In the genomic region with DNA sequence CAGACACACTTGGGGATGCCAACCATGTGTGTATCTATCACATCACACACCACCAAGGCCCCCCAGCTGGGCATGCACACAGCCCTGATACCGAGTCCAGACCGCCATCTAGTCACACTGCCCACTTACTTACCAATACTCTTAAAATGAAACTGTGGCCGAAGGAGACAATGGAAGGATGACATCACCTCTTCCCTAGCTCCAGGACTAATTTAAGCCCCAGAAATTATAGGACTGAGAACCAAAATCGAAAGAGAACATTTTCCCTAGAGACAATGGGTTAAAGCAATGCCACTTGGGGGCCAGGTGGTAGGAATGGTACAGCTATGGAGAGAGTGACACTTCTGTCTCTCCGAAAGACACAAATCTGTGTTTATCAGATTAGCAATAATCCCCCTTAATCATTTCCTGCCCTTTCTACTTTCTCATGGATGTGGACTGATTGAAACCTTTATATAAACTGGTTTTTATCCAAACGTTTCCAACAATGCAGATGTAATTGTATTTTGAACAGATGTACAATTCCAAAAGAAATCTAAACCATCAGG, we compare ENCODE assay signal across 8 cellular contexts. TPM values are rescaled to one million over a fixed set of nuclear protein-coding genes. Genes with fewer than 3 reads are reported as not detected.
DNase-seq lines count a peak whose midpoint lies in the region; ATAC-seq and TF ChIP-seq lines count a peak whose summit lies in the region.

No MANE protein-coding gene starts in this region.

- no peak for DNase-seq in activated T-cell treated with anti-CD3 and anti-CD28 coated beads, Interleukin-2, amount 50 U/mL, for 72 hours
- DNase-seq in activated T-cell treated with anti-CD3 and anti-CD28 coated beads, Interleukin-2, amount 50 U/mL, for 48 hours = no peak
- DNase-seq in immature natural killer cell = no peak
- no peak for DNase-seq in type B pancreatic cell (ENCODE audit: extremely low spot score, unreplicated experiment)
- no peak for DNase-seq in AG08396 (ENCODE audit: low spot score)
- no peak for DNase-seq in cerebellar nuclear complex (lab: John Stamatoyannopoulos, UW)
- no peak for DNase-seq in KBM-7

- no peak for TF ChIP-seq CTCF in VCaP (conservative IDR thresholded peaks at IDR 0.05)
- TF ChIP-seq CTCF in type B pancreatic cell (conservative IDR thresholded peaks at IDR 0.05) = no peak

- H3K9me3 Mint-ChIP-seq in activated T-cell treated with anti-CD3 and anti-CD28 coated beads, Interleukin-2, amount 50 U/mL, for 72 hours = no peaks in the 10 kb centered on the region
- H3K9me3 Mint-ChIP-seq in immature natural killer cell = peaks cover 0 to 2% (median 0%) of the 10 kb centered on the region in 6 donors
- no peaks in the 10 kb centered on the region for H3K9me3 Mint-ChIP-seq in type B pancreatic cell

- H3K27ac Mint-ChIP-seq in activated T-cell treated with anti-CD3 and anti-CD28 coated beads, Interleukin-2, amount 50 U/mL, for 72 hours = peak overlapping the region; percentile 86
- H3K27ac Mint-ChIP-seq in immature natural killer cell (peak overlapping the region; percentile 83 to 87 (median 84)), type B pancreatic cell (peak overlapping the region; percentile 74)

- peaks cover 31% of the 10 kb centered on the region for H3K4me1 Mint-ChIP-seq in activated T-cell treated with anti-CD3 and anti-CD28 coated beads, Interleukin-2, amount 50 U/mL, for 72 hours (ENCODE audit: low read depth)
- H3K4me1 Mint-ChIP-seq in immature natural killer cell = peaks cover 22 to 26% of the 10 kb centered on the region in 2 donors
- peaks cover 10% of the 10 kb centered on the region for H3K4me1 Mint-ChIP-seq in type B pancreatic cell (ENCODE audit: unreplicated experiment)

- ATAC-seq in activated T-cell treated with anti-CD3 and anti-CD28 coated beads, Interleukin-2, amount 50 U/mL, for 72 hours (replicated peaks in 1 of 2) = no peak

- H3K27me3 Mint-ChIP-seq in activated T-cell treated with anti-CD3 and anti-CD28 coated beads, Interleukin-2, amount 50 U/mL, for 72 hours (ENCODE audit: low read depth) = no peaks in the 10 kb centered on the region
- H3K27me3 Mint-ChIP-seq in immature natural killer cell (ENCODE audit: low read depth in 3 of 3) = peaks cover 0 to 2% (median under 1%) of the 10 kb centered on the region in 3 donors
- no peaks in the 10 kb centered on the region for H3K27me3 Mint-ChIP-seq in type B pancreatic cell

- H3K4me3 Mint-ChIP-seq in activated T-cell treated with anti-CD3 and anti-CD28 coated beads, Interleukin-2, amount 50 U/mL, for 72 hours = peak overlapping the region; percentile 87 to 88
- H3K4me3 Mint-ChIP-seq in immature natural killer cell = peak overlapping the region; percentile 83 to 90 (median 86)
- H3K4me3 Mint-ChIP-seq in type B pancreatic cell = peak overlapping the region; percentile 87

- in situ Hi-C loops in KBM-7 (cut with MboI; ENCODE audit: low pct_unique_long_range_greater_than_20kb, low sequenced_read_pairs) = no loop called here

- H3K36me3 Mint-ChIP-seq in activated T-cell treated with anti-CD3 and anti-CD28 coated beads, Interleukin-2, amount 50 U/mL, for 72 hours (ENCODE audit: insufficient read depth in 2 of 2) = no peaks in the 10 kb centered on the region
- no peaks in the 10 kb centered on the region for H3K36me3 Mint-ChIP-seq in immature natural killer cell
- no peaks in the 10 kb centered on the region for H3K36me3 Mint-ChIP-seq in type B pancreatic cell

- H3K27ac ChIP-seq in VCaP = 0 out of 2 replicates have a peak overlapping the region, but pooled peaks have one; percentile 80

RNA-seq across cellular contexts. Expression of a gene that starts 0.7 kb away (rescaled TPM):
- total RNA-seq in activated T-cell treated with anti-CD3 and anti-CD28 coated beads, Interleukin-2, amount 50 U/mL, for 72 hours = 10 to 100 TPM in 1 of 2 donors, 1 to 10 TPM in 1; 9.5 to 15.4 TPM
- polyA plus RNA-seq in immature natural killer cell = 10 to 100 TPM; 10.4 to 13.0 (median 11.8) TPM
- 5.9 and 7.2 TPM in 2 replicates for total RNA-seq in type B pancreatic cell (ENCODE audit: low replicate concordance)
